ENCODE assay signal across 19 cellular contexts in genomic region chr9:136359774-136360718, GRCh38. TPM values are rescaled to one million over a fixed set of nuclear protein-coding genes. Genes with fewer than 3 reads are reported as not detected.
DNase-seq lines count a peak whose midpoint lies in the region; ATAC-seq and TF ChIP-seq lines count a peak whose summit lies in the region.
"Had no signal": no experiment of that assay in that cellular context is flagged by ENCODE, and none has a peak within 500 bp of the region (broad histone marks: within the 10 kb centered on the region; RNA-seq: fewer than 3 reads in every experiment).

No MANE protein-coding gene starts in this region.

- TF ChIP-seq CTCF in HEK293 (tag by site-specific recombination; IDR thresholded peaks at IDR 0.05) (no peak), WERI-Rb-1 (IDR thresholded peaks at IDR 0.05; ENCODE audit: low read depth, low read length) (no peak), smooth muscle cell (IDR thresholded peaks at IDR 0.05; ENCODE audit: borderline replicate concordance, insufficient read depth, poor library complexity, severe bottlenecking) (no peak)

- POLR2A ChIA-PET in HEK293 (lab: Yijun Ruan, JAX): no interaction called here

- no peaks in the 10 kb centered on the region for H3K79me2 ChIP-seq in smooth muscle cell (ENCODE audit: low read depth)

- no peak for TF ChIP-seq POLR2A in GM18505 (IDR thresholded peaks at IDR 0.05; ENCODE audit: borderline replicate concordance, extremely low read depth, insufficient read depth, insufficient read length)

- no peak for ATAC-seq in GM18505 (IDR thresholded peaks at IDR 0.05; ENCODE audit: unreplicated experiment)
- ATAC-seq in GM21515 (IDR thresholded peaks at IDR 0.05; ENCODE audit: unreplicated experiment): no peak
- ATAC-seq: gastrocnemius medialis; lower lobe of right lung; stimulated activated naive B cell treated with anti-CD40 and anti-IgM and Interleukin-4, amounts not matched to agents 10 μg/mL and 1 μg/mL and 100 μg/mL, for 72 hours had no signal

- WGBS in smooth muscle cell (ENCODE audit: low lambda C conversion rate): 93% methylated on average over 33 of the region's 38 CpGs

- no peak overlapping the region for H3K27ac ChIP-seq in HEK293 (ENCODE audit: extremely low read depth, low read depth, low read length)
- no peak overlapping the region for H3K27ac ChIP-seq in WERI-Rb-1
- peak overlapping the region; percentile 42 for H3K27ac ChIP-seq in smooth muscle cell (ENCODE audit: low read depth)
- H3K27ac ChIP-seq: gastrocnemius medialis, neural progenitor cell, thoracic aorta had no signal

- H3K9me3 ChIP-seq in HEK293 (ENCODE audit: control insufficient read depth, insufficient read depth, low read depth, low read length): no peaks in the 10 kb centered on the region
- H3K9me3 ChIP-seq in WERI-Rb-1 (ENCODE audit: severe bottlenecking): peaks cover 3% of the 10 kb centered on the region
- no peaks in the 10 kb centered on the region for H3K9me3 ChIP-seq in smooth muscle cell (replicated peaks; ENCODE audit: low read depth)
- H3K9me3 ChIP-seq: gastrocnemius medialis, lower lobe of right lung, thoracic aorta had no signal

- no peaks in the 10 kb centered on the region for H3F3A ChIP-seq in smooth muscle cell (ENCODE audit: low read depth)

- H3K4me3 ChIP-seq in HEK293 (ENCODE audit: low read depth, low read length): no peak overlapping the region
- H3K4me3 ChIP-seq in WERI-Rb-1 (ENCODE audit: low read depth, low read length): no peak overlapping the region
- no peak overlapping the region for H3K4me3 ChIP-seq in smooth muscle cell
- H3K4me3 ChIP-seq: gastrocnemius medialis, lower lobe of right lung, neural progenitor cell, skin epidermis, thoracic aorta had no signal

- peak; percentile 24 for DNase-seq in WERI-Rb-1
- no peak for DNase-seq in smooth muscle cell (lab: John Stamatoyannopoulos, UW; ENCODE audit: unreplicated experiment)
- no peak for DNase-seq in SW 1271 (lab: John Stamatoyannopoulos, UW)
- DNase-seq: activated CD4-positive, alpha-beta memory T cell treated with anti-CD3 and anti-CD28 coated beads for 36 hours; AML-193; effector CD8-positive, alpha-beta T cell; gastrocnemius medialis; hypothalamus; lower lobe of right lung; NCI-H1048; NCI-H187; NCI-H774; stimulated activated naive B cell treated with anti-CD40 and anti-IgM and Interleukin-4, amounts not matched to agents 10 μg/mL and 1 μg/mL and 100 μg/mL, for 72 hours had no signal

- H3K4me2 ChIP-seq in smooth muscle cell: no peak overlapping the region
- H3K4me2 ChIP-seq: neural progenitor cell had no signal

- peaks cover 0 to 25% of the 10 kb centered on the region in 2 experiments; a peak in 1 of 3 replicates for H3K36me3 ChIP-seq in HEK293 (ENCODE audit: control insufficient read depth in 2 of 2, insufficient read depth in 1 of 2, low read length in 2 of 2)
- peaks cover 38% of the 10 kb centered on the region for H3K36me3 ChIP-seq in WERI-Rb-1
- no peaks in the 10 kb centered on the region for H3K36me3 ChIP-seq in smooth muscle cell (ENCODE audit: low read depth)
- H3K36me3 ChIP-seq: gastrocnemius medialis, neural progenitor cell had no signal

- no peaks in the 10 kb centered on the region; the same call in 1 of the 2 replicates for H3K4me1 ChIP-seq in HEK293 (ENCODE audit: control insufficient read depth, insufficient read depth, low read length)
- no peaks in the 10 kb centered on the region for H3K4me1 ChIP-seq in smooth muscle cell (ENCODE audit: low read depth)
- H3K4me1 ChIP-seq: neural progenitor cell had no signal

- H3K27me3 ChIP-seq in WERI-Rb-1 (ENCODE audit: insufficient read depth, low read depth, severe bottlenecking): no peaks in the 10 kb centered on the region
- no peaks in the 10 kb centered on the region for H3K27me3 ChIP-seq in smooth muscle cell (ENCODE audit: low read depth)
- H3K27me3 ChIP-seq: gastrocnemius medialis, neural progenitor cell had no signal

- peaks cover 7% of the 10 kb centered on the region for H4K20me1 ChIP-seq in smooth muscle cell (ENCODE audit: low read depth)

- CTCF ChIA-PET in HEK293 (lab: Yijun Ruan, JAX): no interaction called here

- no peak overlapping the region for H2AFZ ChIP-seq in smooth muscle cell (ENCODE audit: low read depth)
- H2AFZ ChIP-seq: neural progenitor cell had no signal

- no peak overlapping the region for H3K9ac ChIP-seq in smooth muscle cell (ENCODE audit: low read depth)
- H3K9ac ChIP-seq: neural progenitor cell had no signal

TF ChIP-seq in HEK293, 187 proteins besides CTCF, POLR2A, EP300 and RAD21:
- TF ChIP-seq ZNF394 (tag by site-specific recombination; IDR thresholded peaks at IDR 0.05; ENCODE audit: borderline replicate concordance): no peak
- peak; percentile 65; the same call in 1 of the 2 replicates for TF ChIP-seq EGR2 (tag by site-specific recombination; IDR thresholded peaks at IDR 0.05; ENCODE audit: low read depth)
- TF ChIP-seq ZFHX2 (tag by site-specific recombination; conservative IDR thresholded peaks at IDR 0.05): peak; percentile 60; the same call in 1 of the 2 replicates
- peak; percentile 28; the same call in 1 of the 2 replicates for TF ChIP-seq GLIS2 (tag by site-specific recombination; IDR thresholded peaks at IDR 0.05)
- peak; percentile 25; the same call in 1 of the 2 replicates for TF ChIP-seq ZNF600 (tag by site-specific recombination; IDR thresholded peaks at IDR 0.05)

RNA-seq across cellular contexts. Expression of gene DNLZ, which starts 3.5 kb away (rescaled TPM):
- total RNA-seq in smooth muscle cell: 9.5 and 19.0 TPM in 2 replicates
- 31.5 and 41.5 TPM in 2 replicates for polyA plus RNA-seq in smooth muscle cell

RNA-seq across cellular contexts. Expression of gene CARD9, which starts 13.4 kb away (rescaled TPM):
- total RNA-seq in smooth muscle cell: 0.94 and 1.2 TPM in 2 replicates
- 1.9 and 3.0 TPM in 2 replicates for polyA plus RNA-seq in smooth muscle cell

RNA-seq across cellular contexts. Expression of gene GPSM1, which starts 32.7 kb away (rescaled TPM):
- 17.1 and 21.1 TPM in 2 replicates for total RNA-seq in smooth muscle cell
- 42.8 and 45.9 TPM in 2 replicates for polyA plus RNA-seq in smooth muscle cell

RNA-seq across cellular contexts. Expression of gene SNAPC4, which starts 39.9 kb away (rescaled TPM):
- total RNA-seq in smooth muscle cell: 1.6 and 4.2 TPM in 2 replicates
- 8.1 and 9.0 TPM in 2 replicates for polyA plus RNA-seq in smooth muscle cell

RNA-seq across cellular contexts. Expression of gene ENTR1, which starts 50.4 kb away (rescaled TPM):
- total RNA-seq in smooth muscle cell: 28.9 and 47.6 TPM in 2 replicates
- polyA plus RNA-seq in smooth muscle cell: 25.4 and 29.7 TPM in 2 replicates
